9 cellular contexts compared by ENCODE assay signal in genomic region chr16:79008036-79008868, GRCh38.
DNase-seq lines count a peak whose midpoint lies in the region; ATAC-seq, FAIRE-seq and TF ChIP-seq lines count a peak whose summit lies in the region.
"Had no signal": no experiment of that assay in that cellular context is flagged by ENCODE, and none has a peak within 500 bp of the region (broad histone marks: within the 10 kb centered on the region; RNA-seq: fewer than 3 reads in every experiment).

No MANE protein-coding gene starts in this region.

- FAIRE-seq in K562 (lab: Jason Lieb, UNC): no peak
- peak; percentile 9 for FAIRE-seq in urothelium cell line (lab: Jason Lieb, UNC)
- FAIRE-seq: G401.6 had no signal

- no peaks in the 10 kb centered on the region for H3K79me2 ChIP-seq in K562 (ENCODE audit: control insufficient read depth, insufficient read depth, low read length)

- ATAC-seq in K562 (peak; percentile 83), HG02678 (IDR thresholded peaks at IDR 0.05; ENCODE audit: unreplicated experiment) (no peak), HG02970 (IDR thresholded peaks at IDR 0.05; ENCODE audit: low FRiP score, unreplicated experiment) (no peak)

- H3K27ac ChIP-seq in HUES48 (ENCODE audit: low read depth, low read length): peak overlapping the region; percentile 45
- H3K27ac ChIP-seq in K562 (ENCODE audit: extremely low read depth, low read depth, low read length): no peak overlapping the region

- H3K27me3 ChIP-seq in HUES48 (ENCODE audit: control insufficient read depth, insufficient read depth, low read length) (no peaks in the 10 kb centered on the region), K562 (ENCODE audit: control insufficient read depth in 2 of 2, insufficient read depth in 2 of 2, low read length in 2 of 2) (peaks cover 10 to 49% of the 10 kb centered on the region in 2 experiments; a peak in 4 of 5 replicates)

- POLR2A ChIA-PET in K562 (lab: Yijun Ruan, JAX): interaction anchor here (0.6 to 1.0 kb wide), 2 partner anchors 20 to 25 kb away, joined by 3 read pairs; no protein-coding TSS in a partner anchor

- CTCF ChIA-PET in K562 (lab: Yijun Ruan, JAX; ENCODE audit: low intra/inter-chr PET ratio): no interaction called here

- 2% methylated on average over 9 of the region's 9 CpGs for WGBS in K562 (ENCODE audit: insufficient coverage, low coverage, missing lambda C conversion rate)

- intact Hi-C loops in K562 (cut with micrococcal nuclease): no loop called here

- no peaks in the 10 kb centered on the region for H4K20me1 ChIP-seq in K562 (replicated peaks; ENCODE audit: control insufficient read depth, insufficient read depth, low read length)

- no peak overlapping the region for H2AFZ ChIP-seq in K562 (ENCODE audit: low read depth, low read length)

- in situ Hi-C loops in K562 (cut with MboI): no loop called here

- TF ChIP-seq EP300 in K562 (IDR thresholded peaks at IDR 0.05; ENCODE audit: low read length): no peak

- no peaks in the 10 kb centered on the region for H3K4me1 ChIP-seq in HUES48 (ENCODE audit: control insufficient read depth, insufficient read depth, low read length)
- no peaks in the 10 kb centered on the region for H3K4me1 ChIP-seq in K562 (replicated peaks in 1 of 2; ENCODE audit: control insufficient read depth in 2 of 2, insufficient read depth in 2 of 2, low read length in 2 of 2)

- no peaks in the 10 kb centered on the region for H3K9me3 ChIP-seq in HUES48 (ENCODE audit: control insufficient read depth, insufficient read depth, low read length)
- no peaks in the 10 kb centered on the region for H3K9me3 ChIP-seq in K562 (replicated peaks; ENCODE audit: control insufficient read depth, insufficient read depth, low read depth, low read length)

- H3K4me3 ChIP-seq in HUES48 (ENCODE audit: low read depth, low read length) (no peak overlapping the region), K562 (no peak overlapping the region)

- DNase-seq in stimulated activated CD4-positive, alpha-beta T cell treated with anti-CD3 and anti-CD28 coated beads, Interleukin-15, amount 100 ng/mL, for 24 hours: peak; percentile 44
- no peak for DNase-seq in stimulated activated CD4-positive, alpha-beta T cell treated with anti-CD3 and anti-CD28 coated beads, Interleukin-12 subunit alpha, Interleukin-12 subunit beta, amount 100 ng/mL, for 4 hours
- DNase-seq in K562 (ENCODE audit: extremely low read depth in 1 of 4, low spot score in 3 of 4) (peak; percentile 14 to 34 (median 30)), urothelium cell line (ENCODE audit: low spot score) (peak; percentile 21)
- DNase-seq: cerebellar nuclear complex had no signal

- BruUV-seq in K562 (replicated peaks; lab: Mats Ljungman, UMichigan): no TSS peak

- TF ChIP-seq CTCF in K562 (IDR thresholded peaks at IDR 0.05 in 2 of 3, conservative IDR thresholded peaks at IDR 0.05 in 1 of 3; ENCODE audit: insufficient read depth in 2 of 3, low read depth in 1 of 3, low read length in 3 of 3): no peak

- no peak for TF ChIP-seq RAD21 in K562 (CRISPR knock-in tag; conservative IDR thresholded peaks at IDR 0.05 in 1 of 2, IDR thresholded peaks at IDR 0.05 in 1 of 2)

- H3K4me2 ChIP-seq in K562 (ENCODE audit: insufficient read depth, low read length): no peak overlapping the region

- no peak for TF ChIP-seq POLR2A in K562 (conservative IDR thresholded peaks at IDR 0.05)

- no peaks in the 10 kb centered on the region for H3K9me1 ChIP-seq in K562 (ENCODE audit: control insufficient read depth, insufficient read depth, low read length)

- no peaks in the 10 kb centered on the region for H3K36me3 ChIP-seq in HUES48 (ENCODE audit: control insufficient read depth, insufficient read depth, low read length)
- H3K36me3 ChIP-seq in K562 (ENCODE audit: control insufficient read depth, insufficient read depth, low read length): no peaks in the 10 kb centered on the region

- no peak overlapping the region for H3K9ac ChIP-seq in HUES48 (ENCODE audit: low read depth, low read length)
- no peak overlapping the region for H3K9ac ChIP-seq in K562 (ENCODE audit: insufficient read depth in 1 of 2, low read depth in 2 of 2, low read length in 2 of 2)

TF ChIP-seq in K562, 482 proteins besides CTCF, POLR2A, EP300 and RAD21 (continues in another document):
- TF ChIP-seq, protein P1, sequence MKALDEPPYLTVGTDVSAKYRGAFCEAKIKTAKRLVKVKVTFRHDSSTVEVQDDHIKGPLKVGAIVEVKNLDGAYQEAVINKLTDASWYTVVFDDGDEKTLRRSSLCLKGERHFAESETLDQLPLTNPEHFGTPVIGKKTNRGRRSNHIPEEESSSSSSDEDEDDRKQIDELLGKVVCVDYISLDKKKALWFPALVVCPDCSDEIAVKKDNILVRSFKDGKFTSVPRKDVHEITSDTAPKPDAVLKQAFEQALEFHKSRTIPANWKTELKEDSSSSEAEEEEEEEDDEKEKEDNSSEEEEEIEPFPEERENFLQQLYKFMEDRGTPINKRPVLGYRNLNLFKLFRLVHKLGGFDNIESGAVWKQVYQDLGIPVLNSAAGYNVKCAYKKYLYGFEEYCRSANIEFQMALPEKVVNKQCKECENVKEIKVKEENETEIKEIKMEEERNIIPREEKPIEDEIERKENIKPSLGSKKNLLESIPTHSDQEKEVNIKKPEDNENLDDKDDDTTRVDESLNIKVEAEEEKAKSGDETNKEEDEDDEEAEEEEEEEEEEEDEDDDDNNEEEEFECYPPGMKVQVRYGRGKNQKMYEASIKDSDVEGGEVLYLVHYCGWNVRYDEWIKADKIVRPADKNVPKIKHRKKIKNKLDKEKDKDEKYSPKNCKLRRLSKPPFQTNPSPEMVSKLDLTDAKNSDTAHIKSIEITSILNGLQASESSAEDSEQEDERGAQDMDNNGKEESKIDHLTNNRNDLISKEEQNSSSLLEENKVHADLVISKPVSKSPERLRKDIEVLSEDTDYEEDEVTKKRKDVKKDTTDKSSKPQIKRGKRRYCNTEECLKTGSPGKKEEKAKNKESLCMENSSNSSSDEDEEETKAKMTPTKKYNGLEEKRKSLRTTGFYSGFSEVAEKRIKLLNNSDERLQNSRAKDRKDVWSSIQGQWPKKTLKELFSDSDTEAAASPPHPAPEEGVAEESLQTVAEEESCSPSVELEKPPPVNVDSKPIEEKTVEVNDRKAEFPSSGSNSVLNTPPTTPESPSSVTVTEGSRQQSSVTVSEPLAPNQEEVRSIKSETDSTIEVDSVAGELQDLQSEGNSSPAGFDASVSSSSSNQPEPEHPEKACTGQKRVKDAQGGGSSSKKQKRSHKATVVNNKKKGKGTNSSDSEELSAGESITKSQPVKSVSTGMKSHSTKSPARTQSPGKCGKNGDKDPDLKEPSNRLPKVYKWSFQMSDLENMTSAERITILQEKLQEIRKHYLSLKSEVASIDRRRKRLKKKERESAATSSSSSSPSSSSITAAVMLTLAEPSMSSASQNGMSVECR (CRISPR knock-in tag; IDR thresholded peaks at IDR 0.05): no peak
- no peak for TF ChIP-seq ARID3A (IDR thresholded peaks at IDR 0.05; ENCODE audit: borderline replicate concordance, low read depth, low read length)
- TF ChIP-seq FOSL1 (tag; conservative IDR thresholded peaks at IDR 0.05): peak; percentile 67; the same call in 1 of the 2 replicates
- no peak for TF ChIP-seq ETV5 (CRISPR knock-in tag; IDR thresholded peaks at IDR 0.05; ENCODE audit: low read depth)
- TF ChIP-seq MAFK (IDR thresholded peaks at IDR 0.05; ENCODE audit: low read length): 0 out of 2 replicates have a peak, but pooled peaks have one; percentile 10
- TF ChIP-seq ATF3 (IDR thresholded peaks at IDR 0.05): peak; percentile 42
- no peak for TF ChIP-seq ATF3 (CRISPR knock-in tag; conservative IDR thresholded peaks at IDR 0.05)
- TF ChIP-seq KLF13 (tag; IDR thresholded peaks at IDR 0.05; ENCODE audit: borderline replicate concordance, low read depth): no peak
- TF ChIP-seq C11orf30 (IDR thresholded peaks at IDR 0.05; ENCODE audit: low read depth): 0 out of 2 replicates have a peak, but pooled peaks have one; percentile 12
- TF ChIP-seq RBM25 (IDR thresholded peaks at IDR 0.05; ENCODE audit: low read depth, low read length, severe bottlenecking): peak; percentile 51
- no peak for TF ChIP-seq ZBTB2 (IDR thresholded peaks at IDR 0.05)
- TF ChIP-seq CREB1 (IDR thresholded peaks at IDR 0.05): no peak
- no peak for TF ChIP-seq CREB1 (CRISPR knock-in tag; IDR thresholded peaks at IDR 0.05)
